In genomic region chr2:105545731-105546622, GRCh38 we compare ENCODE assay signal across 8 cellular contexts.
DNase-seq lines count a peak whose midpoint lies in the region; ATAC-seq, FAIRE-seq and TF ChIP-seq lines count a peak whose summit lies in the region.

No MANE protein-coding gene starts in this region.

- no peak for TF ChIP-seq POLR2A in endothelial cell of umbilical vein (IDR thresholded peaks at IDR 0.05; ENCODE audit: low read depth, low read length)

- DNase-seq in GM03348 (ENCODE audit: low spot score) (peak; percentile 88), NOMO-1 (lab: John Stamatoyannopoulos, UW; ENCODE audit: unreplicated experiment in 2 of 2) (peak; percentile 43 to 46), endothelial cell of umbilical vein (ENCODE audit: low read depth, low spot score) (peak; percentile 76), GOT3 (lab: John Stamatoyannopoulos, UW) (no peak)
- peak; percentile 25 to 45 (median 44) for DNase-seq in activated CD8-positive, alpha-beta memory T cell treated with anti-CD3 and anti-CD28 coated beads for 48 hours (ENCODE audit: low read depth in 2 of 3, low spot score in 2 of 3)
- DNase-seq in naive thymus-derived CD4-positive, alpha-beta T cell: peak; percentile 32 to 65 (median 58)
- DNase-seq in stimulated activated naive CD8-positive, alpha-beta T cell treated with anti-CD3 and anti-CD28 coated beads, Interleukin-15, amount 100 ng/mL, for 72 hours: peak; percentile 52 to 55

- H3K27me3 ChIP-seq in endothelial cell of umbilical vein (ENCODE audit: control insufficient read depth in 2 of 2, insufficient read depth in 2 of 2, low read length in 2 of 2): peaks cover 0 to 3% of the 10 kb centered on the region in 2 experiments
- H3K27me3 ChIP-seq in naive thymus-derived CD4-positive, alpha-beta T cell (ENCODE audit: control insufficient read depth in 2 of 2, insufficient read depth in 2 of 2, low read length in 2 of 2): no peaks in the 10 kb centered on the region

- peak overlapping the region; percentile 4 for H2AFZ ChIP-seq in endothelial cell of umbilical vein (ENCODE audit: low read depth, low read length)

- H3K27ac ChIP-seq in endothelial cell of umbilical vein (ENCODE audit: insufficient read depth, low read depth, low read length): no peak overlapping the region
- peak overlapping the region; percentile 18 for H3K27ac ChIP-seq in naive thymus-derived CD4-positive, alpha-beta T cell (ENCODE audit: low read depth, low read length)

- peak; percentile 74 to 77 for TF ChIP-seq CTCF in endothelial cell of umbilical vein (IDR thresholded peaks at IDR 0.05; ENCODE audit: extremely low read depth in 1 of 2, insufficient read depth in 1 of 2, low read depth in 1 of 2, low read length in 2 of 2)

- peaks cover 0 to 17% (median 6%) of the 10 kb centered on the region in 5 donors for H3K27me3 Mint-ChIP-seq in naive thymus-derived CD4-positive, alpha-beta T cell
- H3K27me3 Mint-ChIP-seq in stimulated activated naive CD8-positive, alpha-beta T cell treated with anti-CD3 and anti-CD28 coated beads, Interleukin-15, amount 100 ng/mL, for 72 hours: no peaks in the 10 kb centered on the region

- H3K27ac Mint-ChIP-seq in naive thymus-derived CD4-positive, alpha-beta T cell: peak overlapping the region in 6 of 9 donors; percentile 0 to 88 (median 36)
- no peak overlapping the region for H3K27ac Mint-ChIP-seq in stimulated activated naive CD8-positive, alpha-beta T cell treated with anti-CD3 and anti-CD28 coated beads, Interleukin-15, amount 100 ng/mL, for 72 hours

- CTCF ChIA-PET in endothelial cell of umbilical vein (lab: Charles Lee): interaction anchor here (0.6 to 3.8 kb wide), 10 partner anchors 7 to 207 kb away, joined by 3 to 38 read pairs (median 4); no protein-coding TSS in a partner anchor
- CTCF ChIA-PET in naive thymus-derived CD4-positive, alpha-beta T cell (lab: Charles Lee): interaction anchor here (0.9 kb wide), 1 partner anchor 16 kb away, joined by 3 read pairs; no protein-coding TSS in a partner anchor

- dilution Hi-C loops in endothelial cell of umbilical vein (cut with MboI; ENCODE audit: extremely low pct_ligation_motif_present, low sequenced_read_pairs): no loop called here

- H4K20me1 ChIP-seq in endothelial cell of umbilical vein (replicated peaks; ENCODE audit: control insufficient read depth, extremely low read depth, insufficient read depth, low read length): no peaks in the 10 kb centered on the region

- H3K4me1 Mint-ChIP-seq in naive thymus-derived CD4-positive, alpha-beta T cell: peaks cover 6 to 16% (median 9%) of the 10 kb centered on the region in 7 donors
- peaks cover 6% of the 10 kb centered on the region for H3K4me1 Mint-ChIP-seq in stimulated activated naive CD8-positive, alpha-beta T cell treated with anti-CD3 and anti-CD28 coated beads, Interleukin-15, amount 100 ng/mL, for 72 hours

- peak overlapping the region in 8 of 10 donors; percentile 31 to 70 (median 63) for H3K4me3 Mint-ChIP-seq in naive thymus-derived CD4-positive, alpha-beta T cell
- H3K4me3 Mint-ChIP-seq in stimulated activated naive CD8-positive, alpha-beta T cell treated with anti-CD3 and anti-CD28 coated beads, Interleukin-15, amount 100 ng/mL, for 72 hours: peak overlapping the region; percentile 39 to 44

- BruUV-seq in endothelial cell of umbilical vein (replicated peaks; lab: Mats Ljungman, UMichigan): no TSS peak

- no peaks in the 10 kb centered on the region for H3K79me2 ChIP-seq in endothelial cell of umbilical vein (ENCODE audit: control insufficient read depth, insufficient read depth, low read length)

- no peak overlapping the region for H3K4me2 ChIP-seq in endothelial cell of umbilical vein (ENCODE audit: insufficient read depth, low read length)

- FAIRE-seq in endothelial cell of umbilical vein (lab: Jason Lieb, UNC): peak; percentile 88

- H3K4me3 ChIP-seq in endothelial cell of umbilical vein (replicated peaks in 1 of 3; ENCODE audit: insufficient read depth in 1 of 3, low read depth in 1 of 3, low read length in 3 of 3): no peak overlapping the region
- H3K4me3 ChIP-seq in naive thymus-derived CD4-positive, alpha-beta T cell (ENCODE audit: low read length): peak overlapping the region; percentile 31

- H3K9me1 ChIP-seq in endothelial cell of umbilical vein (replicated peaks; ENCODE audit: control insufficient read depth, extremely low read depth, insufficient read depth, low read length): no peaks in the 10 kb centered on the region

- H3K9me3 Mint-ChIP-seq in naive thymus-derived CD4-positive, alpha-beta T cell: no peaks in the 10 kb centered on the region
- H3K9me3 Mint-ChIP-seq in stimulated activated naive CD8-positive, alpha-beta T cell treated with anti-CD3 and anti-CD28 coated beads, Interleukin-15, amount 100 ng/mL, for 72 hours: no peaks in the 10 kb centered on the region

- intact Hi-C loops in endothelial cell of umbilical vein (cut with micrococcal nuclease): loop anchor here (1.0 kb wide), 3 partner anchors 176 to 432 kb away; no protein-coding TSS in a partner anchor
- intact Hi-C loops in naive thymus-derived CD4-positive, alpha-beta T cell (cut with micrococcal nuclease): loop anchor here (1.0 kb wide), 3 partner anchors 22 to 201 kb away; no protein-coding TSS in a partner anchor

- peaks cover 17% of the 10 kb centered on the region for H3K4me1 ChIP-seq in endothelial cell of umbilical vein (ENCODE audit: control insufficient read depth, extremely low read depth, insufficient read depth, low read length)
- peaks cover 0 to 12% of the 10 kb centered on the region in 2 donors for H3K4me1 ChIP-seq in naive thymus-derived CD4-positive, alpha-beta T cell (ENCODE audit: control insufficient read depth in 2 of 2, insufficient read depth in 2 of 2, low read length in 2 of 2)

- no peaks in the 10 kb centered on the region for H3K36me3 Mint-ChIP-seq in naive thymus-derived CD4-positive, alpha-beta T cell

- POLR2A ChIA-PET in endothelial cell of umbilical vein (lab: Charles Lee): no interaction called here
- POLR2A ChIA-PET in naive thymus-derived CD4-positive, alpha-beta T cell (lab: Charles Lee): interaction anchor here (0.8 kb wide), 1 partner anchor 22 kb away, joined by 3 read pairs; no protein-coding TSS in a partner anchor

- no peak overlapping the region for H3K9ac ChIP-seq in endothelial cell of umbilical vein (replicated peaks; ENCODE audit: extremely low read depth, insufficient read depth, low read length)

- no peaks in the 10 kb centered on the region for H3K9me3 ChIP-seq in endothelial cell of umbilical vein (replicated peaks; ENCODE audit: control insufficient read depth, insufficient read depth, low read length)
- H3K9me3 ChIP-seq in naive thymus-derived CD4-positive, alpha-beta T cell (ENCODE audit: control insufficient read depth in 2 of 3, low read length in 3 of 3): no peaks in the 10 kb centered on the region

- no peaks in the 10 kb centered on the region for H3K36me3 ChIP-seq in endothelial cell of umbilical vein (ENCODE audit: control insufficient read depth in 2 of 2, extremely low read depth in 1 of 2, insufficient read depth in 2 of 2, low read length in 2 of 2)
- no peaks in the 10 kb centered on the region for H3K36me3 ChIP-seq in naive thymus-derived CD4-positive, alpha-beta T cell (ENCODE audit: control insufficient read depth in 2 of 3, insufficient read depth in 3 of 3, low read length in 3 of 3)

- peak; percentile 67 for ATAC-seq in HG03378 (IDR thresholded peaks at IDR 0.05; ENCODE audit: unreplicated experiment)
- ATAC-seq in naive thymus-derived CD4-positive, alpha-beta T cell: peak; percentile 73
- peak; percentile 63 for ATAC-seq in stimulated activated naive CD8-positive, alpha-beta T cell treated with anti-CD3 and anti-CD28 coated beads, Interleukin-15, amount 100 ng/mL, for 72 hours

TF ChIP-seq in endothelial cell of umbilical vein, 7 proteins besides CTCF, POLR2A, EP300 and RAD21:
- TF ChIP-seq MAX (IDR thresholded peaks at IDR 0.05; ENCODE audit: insufficient read depth, insufficient read length) (no peak), EZH2 (IDR thresholded peaks at IDR 0.05; ENCODE audit: borderline replicate concordance, low read depth, low read length, severe bottlenecking) (no peak), MYC (IDR thresholded peaks at IDR 0.05; ENCODE audit: low read depth, low read length) (no peak)

Comparison
In these comparisons a context has a peak if more than half of its experiments do, and no peak if none do; other contexts are left out.
1. H3K27ac Mint-ChIP-seq: peak in naive thymus-derived CD4-positive, alpha-beta T cell (6 of 9); none in stimulated activated naive CD8-positive, alpha-beta T cell treated with anti-CD3 and anti-CD28 coated beads, Interleukin-15, amount 100 ng/mL, for 72 hours (0 of 2).
2. Peak in every context shown above with its lines, with median percentiles within 50 percentile points of each other: ATAC-seq.